1 cellular context compared by ENCODE assay signal in the genomic region with DNA sequence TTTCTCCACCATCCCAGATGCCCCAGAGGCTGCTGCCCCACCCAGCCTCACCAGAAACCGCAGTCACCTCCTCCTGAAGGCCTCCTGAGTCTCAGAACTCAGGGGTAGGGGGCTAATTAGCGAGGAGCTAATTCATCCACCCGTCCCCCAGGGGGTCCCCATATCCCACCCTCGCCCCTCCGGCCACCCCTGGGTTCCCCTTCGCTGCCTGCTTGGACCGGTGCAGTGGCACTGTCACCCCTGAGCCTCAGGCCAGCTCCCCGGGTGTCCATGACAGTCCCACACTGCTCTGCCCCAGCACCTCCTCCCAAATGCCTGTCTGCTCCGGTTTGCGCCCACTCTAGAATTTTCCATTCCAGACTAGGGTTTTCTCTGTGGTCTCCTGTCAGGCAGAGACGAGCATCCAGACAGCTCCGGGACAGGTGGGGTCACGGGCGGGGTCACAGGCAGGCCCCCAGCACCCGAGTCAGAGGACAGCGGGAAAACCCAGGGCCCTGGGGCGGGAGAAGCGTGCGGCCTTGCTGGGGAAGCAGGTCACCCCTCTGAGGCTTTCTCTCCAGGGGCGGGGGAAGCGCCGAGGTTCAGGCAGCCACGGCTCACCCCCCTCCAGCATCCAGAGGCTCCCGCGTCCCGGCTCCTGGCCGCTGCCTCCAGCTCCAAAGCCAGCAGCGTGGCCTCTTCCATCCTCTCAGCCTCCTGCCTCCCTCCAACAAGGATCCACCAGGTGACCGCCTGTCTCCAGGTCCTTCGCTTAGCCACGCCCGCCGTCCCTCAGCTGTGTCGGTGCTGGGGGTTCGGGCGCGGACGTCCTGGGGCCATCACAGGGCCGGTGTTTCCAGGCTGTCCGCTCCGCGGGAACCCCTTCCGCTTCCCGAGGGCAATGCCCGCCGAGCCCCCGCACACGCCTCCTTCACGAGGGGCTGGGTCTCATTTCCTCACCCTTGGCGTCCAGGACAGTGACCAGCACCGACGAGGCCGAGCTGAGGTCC.
TF ChIP-seq lines count a peak whose summit lies in the region.

No MANE protein-coding gene starts in this region.

TF ChIP-seq in K562, 482 proteins besides CTCF, POLR2A, EP300 and RAD21:
- TF ChIP-seq, protein P1, sequence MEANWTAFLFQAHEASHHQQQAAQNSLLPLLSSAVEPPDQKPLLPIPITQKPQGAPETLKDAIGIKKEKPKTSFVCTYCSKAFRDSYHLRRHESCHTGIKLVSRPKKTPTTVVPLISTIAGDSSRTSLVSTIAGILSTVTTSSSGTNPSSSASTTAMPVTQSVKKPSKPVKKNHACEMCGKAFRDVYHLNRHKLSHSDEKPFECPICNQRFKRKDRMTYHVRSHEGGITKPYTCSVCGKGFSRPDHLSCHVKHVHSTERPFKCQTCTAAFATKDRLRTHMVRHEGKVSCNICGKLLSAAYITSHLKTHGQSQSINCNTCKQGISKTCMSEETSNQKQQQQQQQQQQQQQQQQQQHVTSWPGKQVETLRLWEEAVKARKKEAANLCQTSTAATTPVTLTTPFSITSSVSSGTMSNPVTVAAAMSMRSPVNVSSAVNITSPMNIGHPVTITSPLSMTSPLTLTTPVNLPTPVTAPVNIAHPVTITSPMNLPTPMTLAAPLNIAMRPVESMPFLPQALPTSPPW (CRISPR knock-in tag; IDR thresholded peaks at IDR 0.05), result 0 out of 2 replicates have a peak, but pooled peaks have one; percentile 1
- TF ChIP-seq, protein P2, sequence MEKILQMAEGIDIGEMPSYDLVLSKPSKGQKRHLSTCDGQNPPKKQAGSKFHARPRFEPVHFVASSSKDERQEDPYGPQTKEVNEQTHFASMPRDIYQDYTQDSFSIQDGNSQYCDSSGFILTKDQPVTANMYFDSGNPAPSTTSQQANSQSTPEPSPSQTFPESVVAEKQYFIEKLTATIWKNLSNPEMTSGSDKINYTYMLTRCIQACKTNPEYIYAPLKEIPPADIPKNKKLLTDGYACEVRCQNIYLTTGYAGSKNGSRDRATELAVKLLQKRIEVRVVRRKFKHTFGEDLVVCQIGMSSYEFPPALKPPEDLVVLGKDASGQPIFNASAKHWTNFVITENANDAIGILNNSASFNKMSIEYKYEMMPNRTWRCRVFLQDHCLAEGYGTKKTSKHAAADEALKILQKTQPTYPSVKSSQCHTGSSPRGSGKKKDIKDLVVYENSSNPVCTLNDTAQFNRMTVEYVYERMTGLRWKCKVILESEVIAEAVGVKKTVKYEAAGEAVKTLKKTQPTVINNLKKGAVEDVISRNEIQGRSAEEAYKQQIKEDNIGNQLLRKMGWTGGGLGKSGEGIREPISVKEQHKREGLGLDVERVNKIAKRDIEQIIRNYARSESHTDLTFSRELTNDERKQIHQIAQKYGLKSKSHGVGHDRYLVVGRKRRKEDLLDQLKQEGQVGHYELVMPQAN (IDR thresholded peaks at IDR 0.05; ENCODE audit: borderline replicate concordance), result no peak
